18 cellular contexts compared by ENCODE assay signal in the genomic region with DNA sequence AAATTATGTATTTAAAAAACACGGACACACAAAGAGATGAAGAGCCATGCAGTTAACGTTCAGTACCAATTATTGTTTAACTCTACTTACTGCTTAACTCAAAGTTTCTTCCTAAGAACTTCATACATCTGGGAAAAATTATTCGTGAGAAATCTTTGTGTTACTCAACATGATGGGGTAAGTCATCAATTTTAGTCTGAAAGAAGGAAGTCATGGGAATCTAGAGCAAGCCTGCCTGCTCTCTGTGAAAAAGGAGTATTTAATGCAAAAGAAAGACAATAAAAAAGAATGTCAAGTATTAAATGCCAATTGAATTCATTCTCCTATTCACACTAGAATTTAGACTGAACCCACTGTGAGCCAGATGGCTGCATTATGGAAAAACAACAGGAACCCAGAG. TPM values are rescaled to one million over a fixed set of nuclear protein-coding genes. Genes with fewer than 3 reads are reported as not detected.
A peak's percentile ranks its signal among the peaks of the same experiment; 100 is the strongest.
DNase-seq lines count a peak whose midpoint lies in the region; ATAC-seq and TF ChIP-seq lines count a peak whose summit lies in the region.
"Had no signal": no experiment of that assay in that cellular context is flagged by ENCODE, and none has a peak within 500 bp of the region (broad histone marks: within the 10 kb centered on the region; RNA-seq: fewer than 3 reads in every experiment).

No MANE protein-coding gene starts in this region.

- no TSS peak for BruUV-seq in IMR-90 (replicated peaks; lab: Mats Ljungman, UMichigan)

- no peak overlapping the region for H2AFZ ChIP-seq in IMR-90 (replicated peaks; ENCODE audit: low read length, poor library complexity)

- POLR2A ChIA-PET in IMR-90 (lab: Charles Lee; ENCODE audit: unreplicated experiment), result no interaction called here

- H3K27ac ChIP-seq in IMR-90 (ENCODE audit: insufficient read depth, low read length) (no peak overlapping the region), right atrium auricular region (no peak overlapping the region)
- H3K27ac ChIP-seq: esophagus squamous epithelium, prostate gland had no signal

- WGBS in IMR-90 (ENCODE audit: extremely low coverage in 2 of 2, insufficient read length in 1 of 2), 2 experiments, result no CpG with 5 or more reads among the region's 3 CpGs

- DNase-seq in AG20443 (ENCODE audit: low spot score) (peak; percentile 71), IMR-90 (peak; percentile 70), amniotic stem cell (lab: John Stamatoyannopoulos, UW) (peak; percentile 8), mesothelial cell of epicardium (ENCODE audit: low spot score in 2 of 2, unreplicated experiment in 2 of 2) (no peak), NCI-H82 treated with DMSO at 0.1 percent for 48 hours (lab: John Stamatoyannopoulos, UW; ENCODE audit: unreplicated experiment) (no peak), right atrium auricular region (ENCODE audit: low spot score) (no peak)
- DNase-seq: activated T-cell treated with anti-CD3 and anti-CD28 coated beads, Interleukin-2, amount 50 U/mL, for 48 hours; C1 segment of cervical spinal cord; dermis blood vessel endothelial cell; esophagus squamous epithelium; Kasumi-1; NCI-H1436 treated with DMSO at 0.1 percent for 48 hours; PC-3; stimulated activated CD4-positive, alpha-beta T cell treated with anti-CD3 and anti-CD28 coated beads, Interleukin-12 subunit alpha, Interleukin-12 subunit beta, amount 100 ng/mL, for 4 hours; stimulated activated naive CD8-positive, alpha-beta T cell treated with anti-CD3 and anti-CD28 coated beads, Interleukin-15, Interleukin-2, amounts not matched to agents 100 U/mL and 50 U/mL, for 24 hours had no signal

- H3K9me3 ChIP-seq in IMR-90 (ENCODE audit: control insufficient read depth, insufficient read depth, low read length), result peaks cover 2% of the 10 kb centered on the region; the same call in 1 of the 2 replicates
- H3K9me3 ChIP-seq in right atrium auricular region, result no peaks in the 10 kb centered on the region
- H3K9me3 ChIP-seq: prostate gland had no signal

- H3K23ac ChIP-seq in IMR-90 (ENCODE audit: low read depth, low read length), result no peak overlapping the region

- H3K56ac ChIP-seq in IMR-90 (ENCODE audit: extremely low read depth, insufficient read depth, low read length), result no peak overlapping the region

- TF ChIP-seq POLR2A in IMR-90 (IDR thresholded peaks at IDR 0.05; ENCODE audit: low read depth, low read length) (no peak), GM18505 (IDR thresholded peaks at IDR 0.05; ENCODE audit: borderline replicate concordance, extremely low read depth, insufficient read depth, insufficient read length) (no peak)

- no peak overlapping the region for H2BK15ac ChIP-seq in IMR-90 (ENCODE audit: low read depth, low read length)

- no peak overlapping the region for H2BK120ac ChIP-seq in IMR-90 (ENCODE audit: low read depth, low read length)

- no peaks in the 10 kb centered on the region; the same call in none of the 2 replicates for H3K9me1 ChIP-seq in IMR-90 (ENCODE audit: insufficient read depth, low read length)

- peaks cover 10% of the 10 kb centered on the region for H3K4me1 Mint-ChIP-seq in mesothelial cell of epicardium

- H3K9ac ChIP-seq in IMR-90 (ENCODE audit: low read depth, low read length), result no peak overlapping the region

- no peak overlapping the region for H3K14ac ChIP-seq in IMR-90 (replicated peaks; ENCODE audit: low read depth, low read length)

- no peak overlapping the region for H3K4me2 ChIP-seq in IMR-90 (ENCODE audit: low read depth, low read length)

- H3K4me1 ChIP-seq in IMR-90 (ENCODE audit: control insufficient read depth, insufficient read depth, low read length) (peaks cover 4% of the 10 kb centered on the region), right atrium auricular region (no peaks in the 10 kb centered on the region)
- H3K4me1 ChIP-seq: prostate gland had no signal

- H3K9me3 Mint-ChIP-seq in mesothelial cell of epicardium, result peaks cover 28% of the 10 kb centered on the region

- no peaks in the 10 kb centered on the region for H3K27me3 Mint-ChIP-seq in mesothelial cell of epicardium (ENCODE audit: low read depth)

- H4K8ac ChIP-seq in IMR-90 (ENCODE audit: low read depth in 2 of 2, low read length in 2 of 2), result no peak overlapping the region

- in situ Hi-C loops in IMR-90 (cut with MboI; ENCODE audit: low sequenced_read_pairs), result no loop called here

- CTCF ChIA-PET in IMR-90 (lab: Yijun Ruan, JAX), result no interaction called here

- intact Hi-C loops in IMR-90 (cut with micrococcal nuclease), result loop anchor here (5.0 kb wide), 1 partner anchor 39 kb away; no protein-coding TSS in a partner anchor

- no peak overlapping the region for H3K4me3 ChIP-seq in IMR-90 (ENCODE audit: insufficient read depth, low read depth, low read length)
- H3K4me3 ChIP-seq in right atrium auricular region, result no peak overlapping the region
- H3K4me3 ChIP-seq: esophagus squamous epithelium, prostate gland had no signal

- no peaks in the 10 kb centered on the region for H4K20me1 ChIP-seq in IMR-90 (ENCODE audit: insufficient read depth, low read length)

- peak; percentile 21 for ATAC-seq in IMR-90 (ENCODE audit: low read depth)
- no peak for ATAC-seq in HG03520 (IDR thresholded peaks at IDR 0.05; ENCODE audit: unreplicated experiment)
- ATAC-seq in GM18505 (IDR thresholded peaks at IDR 0.05; ENCODE audit: unreplicated experiment), result no peak
- ATAC-seq: PC-3; stimulated activated naive CD8-positive, alpha-beta T cell treated with anti-CD3 and anti-CD28 coated beads, Interleukin-15, Interleukin-2, amounts not matched to agents 100 U/mL and 50 U/mL, for 24 hours had no signal

- peaks cover 65% of the 10 kb centered on the region for H3K36me3 Mint-ChIP-seq in mesothelial cell of epicardium

- no peak overlapping the region for H3K18ac ChIP-seq in IMR-90 (ENCODE audit: low read depth, low read length)

- no peak overlapping the region for H4K91ac ChIP-seq in IMR-90 (ENCODE audit: insufficient read depth, low read depth, low read length)

- H4K5ac ChIP-seq in IMR-90 (ENCODE audit: low read depth, low read length), result no peak overlapping the region

- H3K4ac ChIP-seq in IMR-90 (ENCODE audit: low read depth, low read length), result no peak overlapping the region

- H3K27me3 ChIP-seq in IMR-90 (ENCODE audit: control insufficient read depth, insufficient read depth, low read length), result no peaks in the 10 kb centered on the region
- H3K27me3 ChIP-seq in right atrium auricular region, result no peaks in the 10 kb centered on the region
- H3K27me3 ChIP-seq: esophagus squamous epithelium had no signal

- TF ChIP-seq CTCF in IMR-90 (conservative IDR thresholded peaks at IDR 0.05; ENCODE audit: low read depth, low read length), result no peak
- TF ChIP-seq CTCF in mesothelial cell of epicardium (IDR thresholded peaks at IDR 0.05; ENCODE audit: unreplicated experiment), result no peak
- no peak for TF ChIP-seq CTCF in right atrium auricular region (IDR thresholded peaks at IDR 0.05)

- no peak for TF ChIP-seq RAD21 in IMR-90 (IDR thresholded peaks at IDR 0.05; ENCODE audit: low read length)

- H3K79me1 ChIP-seq in IMR-90 (ENCODE audit: low read depth in 1 of 2, low read length in 2 of 2), result peaks cover 19 to 58% of the 10 kb centered on the region in 2 experiments; a peak in 3 of 4 replicates

- peak overlapping the region; percentile 67 for H3K27ac Mint-ChIP-seq in mesothelial cell of epicardium

- H2BK20ac ChIP-seq in IMR-90 (ENCODE audit: low read depth, low read length), result no peak overlapping the region

- H3K4me3 Mint-ChIP-seq in mesothelial cell of epicardium, result no peak overlapping the region

- H3K36me3 ChIP-seq in IMR-90 (ENCODE audit: control insufficient read depth, insufficient read depth, low read length) (peaks cover 1% of the 10 kb centered on the region), right atrium auricular region (no peaks in the 10 kb centered on the region)
- H3K36me3 ChIP-seq: prostate gland had no signal

- dilution Hi-C loops in IMR-90 (cut with HindIII; ENCODE audit: low sequenced_read_pairs, unreplicated experiment), result no loop called here

- H2BK5ac ChIP-seq in IMR-90 (ENCODE audit: low read depth, low read length, poor library complexity, severe bottlenecking), result no peak overlapping the region

- H2AK5ac ChIP-seq in IMR-90 (ENCODE audit: low read depth, low read length), result no peak overlapping the region

- H2AK9ac ChIP-seq in IMR-90 (replicated peaks; ENCODE audit: low read depth, low read length, poor library complexity), result no peak overlapping the region

TF ChIP-seq in IMR-90, 13 proteins besides CTCF, POLR2A, EP300 and RAD21:
- 0 out of 2 replicates have a peak, but pooled peaks have one; percentile 28 for TF ChIP-seq CEBPB (IDR thresholded peaks at IDR 0.05; ENCODE audit: low read depth, low read length)
- TF ChIP-seq RFX5 (IDR thresholded peaks at IDR 0.05; ENCODE audit: low read depth, low read length), result no peak
TF ChIP-seq in IMR-90: peak in this region for 1.

RNA-seq across cellular contexts. Expression of gene TMEM123, which starts 16.0 kb away (rescaled TPM):
- total RNA-seq in IMR-90 (2012; rRNA removed) (127 and 138 TPM in 2 replicates), mesothelial cell of epicardium (131 to 144 TPM (median 137 TPM) in 3 replicates), right atrium auricular region (10 to 100 TPM; 72.8 to 80.7 TPM)
- 96.9 and 191 TPM in 2 replicates for polyA plus RNA-seq in IMR-90 (2012; rRNA removed)
- polyA plus RNA-seq in IMR-90 (2012; cell fraction: cytosol; rRNA removed), result 27.3 and 34.3 TPM in 2 replicates
- 5.9 and 19.4 TPM in 2 replicates for polyA plus RNA-seq in IMR-90 (2012; cell fraction: nucleus; rRNA removed; ENCODE audit: low replicate concordance)

Comparison
In these comparisons a context has a peak if more than half of its experiments do, and no peak if none do; other contexts are left out.
1. DNase-seq: peak in AG20443 (single experiment), IMR-90 (single experiment) and amniotic stem cell (single experiment); none in mesothelial cell of epicardium (0 of 2), NCI-H82 treated with DMSO at 0.1 percent for 48 hours (single experiment) and right atrium auricular region (single experiment).